8 cellular contexts compared by ENCODE assay signal in the genomic region with DNA sequence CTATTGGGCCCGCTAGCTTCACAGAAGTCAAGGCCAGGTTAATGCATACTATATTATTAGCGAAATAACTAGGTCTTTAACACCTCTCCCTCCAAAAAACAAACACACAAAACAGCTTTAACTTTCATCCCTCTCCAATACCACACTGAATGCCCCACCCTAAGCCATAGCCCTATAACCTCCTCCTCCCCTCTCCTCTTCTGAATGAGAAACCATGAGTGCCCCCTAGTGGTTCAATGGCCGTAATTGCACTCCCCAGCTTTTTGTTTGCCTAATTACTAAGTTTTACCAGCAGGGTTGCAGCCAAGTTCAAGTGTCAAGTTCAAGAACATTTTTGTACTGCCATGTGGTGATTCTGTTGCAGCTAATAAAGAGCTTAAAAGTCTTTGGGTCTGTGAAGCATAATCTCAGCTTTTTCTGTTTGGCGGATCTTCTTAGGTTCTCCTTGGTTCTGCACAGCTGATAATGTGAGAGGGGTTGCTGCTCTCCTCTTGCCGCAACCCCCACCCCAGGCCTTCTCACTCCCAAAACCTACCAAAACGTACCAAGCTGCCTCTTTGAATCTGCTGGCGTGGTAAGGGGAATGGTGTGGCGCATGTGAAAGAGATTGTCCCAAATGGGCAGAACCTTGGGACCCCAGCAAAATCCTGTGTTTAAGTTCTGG. TPM values are rescaled to one million over a fixed set of nuclear protein-coding genes. Genes with fewer than 3 reads are reported as not detected.
DNase-seq lines count a peak whose midpoint lies in the region; ATAC-seq and TF ChIP-seq lines count a peak whose summit lies in the region.

No MANE protein-coding gene starts in this region.

- CTCF ChIA-PET in Calu3 (lab: Charles Lee), result interaction anchor here (0.5 to 7.7 kb wide), 32 partner anchors 8 to 1120 kb away, joined by 3 to 168 read pairs (median 4); partner anchors contain the start of gene CLDN11

- H3K27ac ChIP-seq in temporal lobe (ENCODE audit: low read depth, low read length), result peak overlapping the region; percentile 29

- H3K4me3 Mint-ChIP-seq in Calu3 (ENCODE audit: low read depth, unreplicated experiment), result no peak overlapping the region
- H3K4me3 Mint-ChIP-seq in activated T-cell treated with anti-CD3 and anti-CD28 coated beads, Interleukin-2, amount 50 U/mL, for 72 hours, result no peak overlapping the region

- DNase-seq in Calu3, result peak; percentile 86
- peak; percentile 72 for DNase-seq in LNCaP clone FGC (ENCODE audit: low read depth)
- DNase-seq in RKO (ENCODE audit: low spot score), result peak; percentile 76
- DNase-seq in activated T-cell treated with anti-CD3 and anti-CD28 coated beads, Interleukin-2, amount 50 U/mL, for 72 hours, result peak; percentile 55 to 73
- peak; percentile 87 for DNase-seq in fibroblast of pulmonary artery (ENCODE audit: low read depth)
- DNase-seq in non-pigmented ciliary epithelial cell (ENCODE audit: low read depth), result peak; percentile 63

- H3K9me3 Mint-ChIP-seq in Calu3 (ENCODE audit: low read depth, unreplicated experiment), result no peaks in the 10 kb centered on the region
- no peaks in the 10 kb centered on the region for H3K9me3 Mint-ChIP-seq in activated T-cell treated with anti-CD3 and anti-CD28 coated beads, Interleukin-2, amount 50 U/mL, for 72 hours

- no peaks in the 10 kb centered on the region for H3K36me3 Mint-ChIP-seq in Calu3 (ENCODE audit: insufficient read depth, unreplicated experiment)
- H3K36me3 Mint-ChIP-seq in activated T-cell treated with anti-CD3 and anti-CD28 coated beads, Interleukin-2, amount 50 U/mL, for 72 hours (ENCODE audit: insufficient read depth in 2 of 2), result no peaks in the 10 kb centered on the region

- H3K27me3 Mint-ChIP-seq in Calu3 (ENCODE audit: unreplicated experiment), result no peaks in the 10 kb centered on the region
- no peaks in the 10 kb centered on the region for H3K27me3 Mint-ChIP-seq in activated T-cell treated with anti-CD3 and anti-CD28 coated beads, Interleukin-2, amount 50 U/mL, for 72 hours (ENCODE audit: low read depth)

- peak; percentile 76 for ATAC-seq in GM21576 (IDR thresholded peaks at IDR 0.05; ENCODE audit: unreplicated experiment)
- peak; percentile 70 to 75 for ATAC-seq in activated T-cell treated with anti-CD3 and anti-CD28 coated beads, Interleukin-2, amount 50 U/mL, for 72 hours (replicated peaks in 1 of 2)

- peak overlapping the region; percentile 16 for H3K27ac Mint-ChIP-seq in Calu3 (ENCODE audit: unreplicated experiment)
- H3K27ac Mint-ChIP-seq in activated T-cell treated with anti-CD3 and anti-CD28 coated beads, Interleukin-2, amount 50 U/mL, for 72 hours, result no peak overlapping the region

- H3K4me3 ChIP-seq in LNCaP clone FGC (ENCODE audit: low read depth, low read length) (no peak overlapping the region), fibroblast of pulmonary artery (replicated peaks; ENCODE audit: low read depth, low read length) (no peak overlapping the region)

- peaks cover 46% of the 10 kb centered on the region for H3K4me1 Mint-ChIP-seq in Calu3 (ENCODE audit: low read depth, unreplicated experiment)
- H3K4me1 Mint-ChIP-seq in activated T-cell treated with anti-CD3 and anti-CD28 coated beads, Interleukin-2, amount 50 U/mL, for 72 hours (ENCODE audit: low read depth), result peaks cover 8% of the 10 kb centered on the region

- peak; percentile 99 for TF ChIP-seq CTCF in Calu3 (IDR thresholded peaks at IDR 0.05; ENCODE audit: unreplicated experiment)
- TF ChIP-seq CTCF in LNCaP clone FGC (IDR thresholded peaks at IDR 0.05; ENCODE audit: control insufficient read depth, extremely low read depth, insufficient read depth), result peak; percentile 76
- TF ChIP-seq CTCF in fibroblast of pulmonary artery (IDR thresholded peaks at IDR 0.05; ENCODE audit: low read length, missing control alignments), result peak; percentile 95

- intact Hi-C loops in Calu3 (cut with micrococcal nuclease; ENCODE audit: unreplicated experiment), result loop anchor here (1.0 to 5.0 kb wide), 6 partner anchors 120 to 1050 kb away; no protein-coding TSS in a partner anchor

- BruUV-seq in Calu3 (replicated peaks; lab: Mats Ljungman, UMichigan), result no TSS peak

RNA-seq across cellular contexts. Expression of gene RPL22L1, which starts 57.9 kb away (rescaled TPM):
- total RNA-seq in Calu3 (2022) (88.7 and 103 TPM in 2 replicates), temporal lobe (12.5 TPM)
- 100 to 1,000 TPM; 218 to 246 TPM for total RNA-seq in activated T-cell treated with anti-CD3 and anti-CD28 coated beads, Interleukin-2, amount 50 U/mL, for 72 hours
